Comparison of ENCODE assay signal across 9 cellular contexts in the genomic region with DNA sequence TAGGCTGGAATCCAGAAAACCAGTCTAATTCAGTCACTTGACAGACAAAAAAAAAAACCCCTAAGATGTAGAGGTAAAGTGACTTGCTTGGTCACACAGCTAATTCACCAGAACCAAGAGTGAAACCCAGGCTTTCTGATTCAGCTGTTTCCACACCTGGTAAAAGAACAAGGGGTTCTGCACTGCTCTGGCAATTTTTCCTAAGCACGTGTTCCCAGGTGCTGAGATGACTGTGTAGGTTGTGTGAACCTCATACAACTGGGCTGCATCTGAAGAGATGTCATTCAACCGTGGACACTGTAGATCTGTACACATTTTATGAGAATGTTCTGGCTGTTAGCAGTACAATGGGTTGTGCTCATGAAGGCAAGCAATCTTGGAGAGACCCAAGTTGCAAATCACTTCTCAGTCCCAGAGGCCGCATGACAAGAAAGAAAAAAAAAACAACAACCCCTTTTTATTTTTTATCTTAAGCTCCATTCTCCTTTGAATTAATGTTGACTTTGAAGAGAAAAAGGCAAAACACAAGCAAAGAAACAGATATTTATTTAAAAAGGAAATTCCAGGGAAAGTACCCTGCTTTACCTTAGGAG.
DNase-seq lines count a peak whose midpoint lies in the region; ATAC-seq and TF ChIP-seq lines count a peak whose summit lies in the region.
"Had no signal": no experiment of that assay in that cellular context is flagged by ENCODE, and none has a peak within 500 bp of the region (broad histone marks: within the 10 kb centered on the region; RNA-seq: fewer than 3 reads in every experiment).

No MANE protein-coding gene starts in this region.

- H3F3A ChIP-seq in neural progenitor cell (ENCODE audit: low read depth), result peaks cover 1% of the 10 kb centered on the region

- H3K27me3 ChIP-seq in H9 (ENCODE audit: insufficient read depth, low read length) (no peaks in the 10 kb centered on the region), neural progenitor cell (no peaks in the 10 kb centered on the region)
- H3K27me3 ChIP-seq: sigmoid colon had no signal

- H3K27me3 Mint-ChIP-seq in memory B cell, result no peaks in the 10 kb centered on the region
- H3K27me3 Mint-ChIP-seq in H9 (ENCODE audit: low read depth), result no peaks in the 10 kb centered on the region
- H3K27me3 Mint-ChIP-seq in neural progenitor cell (ENCODE audit: insufficient read depth, low read depth), result no peaks in the 10 kb centered on the region

- H3K27ac ChIP-seq in H9 (ENCODE audit: insufficient read length, low read depth, low read length), result no peak overlapping the region
- H3K27ac ChIP-seq in neural progenitor cell, result no peak overlapping the region
- H3K27ac ChIP-seq: sigmoid colon had no signal

- no peak overlapping the region for H3K23ac ChIP-seq in H9 (ENCODE audit: insufficient read length, low read depth, low read length)

- no peak overlapping the region for H3K18ac ChIP-seq in H9 (ENCODE audit: insufficient read length, low read depth, low read length)

- H3K4me1 ChIP-seq in H9 (ENCODE audit: insufficient read depth, low read length) (no peaks in the 10 kb centered on the region), neural progenitor cell (no peaks in the 10 kb centered on the region)

- H4K91ac ChIP-seq in H9 (ENCODE audit: insufficient read length, low read depth, low read length), result no peak overlapping the region

- H3K4me3 ChIP-seq in neural progenitor cell, result no peak overlapping the region
- H3K4me3 ChIP-seq: sigmoid colon had no signal

- no CpG with 5 or more reads among the region's 3 CpGs for WGBS in H9 (ENCODE audit: extremely low coverage, insufficient read length, low lambda C conversion rate)

- no peak overlapping the region for H3K14ac ChIP-seq in H9 (ENCODE audit: insufficient read depth, low read length)

- H3K9me3 Mint-ChIP-seq in memory B cell (no peaks in the 10 kb centered on the region), H9 (no peaks in the 10 kb centered on the region), neural progenitor cell (no peaks in the 10 kb centered on the region)

- no peaks in the 10 kb centered on the region for H3K79me1 ChIP-seq in H9 (ENCODE audit: insufficient read depth, low read depth, low read length, poor library complexity, severe bottlenecking)

- H3K4me3 Mint-ChIP-seq in memory B cell (no peak overlapping the region), H9 (no peak overlapping the region), neural progenitor cell (no peak overlapping the region)

- no peak overlapping the region for H2BK120ac ChIP-seq in H9 (ENCODE audit: low read depth, low read length, poor library complexity, severe bottlenecking)

- H3K56ac ChIP-seq in H9 (ENCODE audit: insufficient read length, low read depth, low read length), result no peak overlapping the region

- H3K4me2 ChIP-seq in H9 (ENCODE audit: insufficient read depth, insufficient read length, low read length), result no peak overlapping the region
- H3K4me2 ChIP-seq in neural progenitor cell, result no peak overlapping the region

- H3K79me2 ChIP-seq in H9 (ENCODE audit: insufficient read depth, low read length) (no peaks in the 10 kb centered on the region), neural progenitor cell (ENCODE audit: low read depth) (no peaks in the 10 kb centered on the region)

- no peak overlapping the region for H2BK15ac ChIP-seq in H9 (ENCODE audit: low read depth, low read length)

- DNase-seq in memory B cell (ENCODE audit: low spot score in 2 of 2) (no peak), H9 (no peak), H4 (ENCODE audit: low spot score) (no peak), neural progenitor cell (ENCODE audit: low spot score) (no peak)
- DNase-seq in effector CD8-positive, alpha-beta T cell (lab: John Stamatoyannopoulos, UW), result no peak
- DNase-seq: sigmoid colon had no signal

- H2BK20ac ChIP-seq in H9 (ENCODE audit: low read depth, low read length, poor library complexity, severe bottlenecking), result no peak overlapping the region

- H3K23me2 ChIP-seq in H9 (ENCODE audit: insufficient read length, low read depth, low read length, poor library complexity, severe bottlenecking), result no peaks in the 10 kb centered on the region

- no peak overlapping the region for H4K8ac ChIP-seq in H9 (replicated peaks; ENCODE audit: insufficient read length, low read depth, low read length)

- no peaks in the 10 kb centered on the region for H3K36me3 ChIP-seq in neural progenitor cell

- peaks cover 7% of the 10 kb centered on the region for H3K36me3 Mint-ChIP-seq in memory B cell
- H3K36me3 Mint-ChIP-seq in H9 (ENCODE audit: insufficient read depth in 1 of 3, low read depth in 3 of 3), result peaks cover 0 to 27% (median 5%) of the 10 kb centered on the region in 3 experiments; a peak in 5 of 7 replicates
- peaks cover 13% of the 10 kb centered on the region for H3K36me3 Mint-ChIP-seq in neural progenitor cell

- H3K27ac Mint-ChIP-seq in memory B cell (no peak overlapping the region), H9 (no peak overlapping the region), neural progenitor cell (no peak overlapping the region)

- H3K9ac ChIP-seq in H9 (ENCODE audit: extremely low read depth, insufficient read length, low read length), result no peak overlapping the region
- H3K9ac ChIP-seq in neural progenitor cell, result no peak overlapping the region

- H3K4me1 Mint-ChIP-seq in memory B cell (peaks cover 20% of the 10 kb centered on the region), H9 (peaks cover 13 to 15% of the 10 kb centered on the region in 2 experiments), neural progenitor cell (no peaks in the 10 kb centered on the region)

- no peaks in the 10 kb centered on the region for H3K9me3 ChIP-seq in H9 (ENCODE audit: control insufficient read depth, low read depth, low read length)
- H3K9me3 ChIP-seq in neural progenitor cell (ENCODE audit: low read depth), result no peaks in the 10 kb centered on the region
- H3K9me3 ChIP-seq: sigmoid colon had no signal

- H2BK5ac ChIP-seq in H9 (ENCODE audit: insufficient read length, low read length), result no peak overlapping the region

- H2BK12ac ChIP-seq in H9 (ENCODE audit: insufficient read length, low read depth, low read length), result no peak overlapping the region

- no peak overlapping the region for H3K4ac ChIP-seq in H9 (ENCODE audit: low read depth, low read length)

- no peak overlapping the region for H3T11ph ChIP-seq in H9 (ENCODE audit: low read length)

- H2AK5ac ChIP-seq in H9 (ENCODE audit: insufficient read length, low read length), result no peak overlapping the region

- H4K5ac ChIP-seq in H9 (ENCODE audit: insufficient read length, low read depth, low read length), result no peak overlapping the region

- no peak overlapping the region for H2AFZ ChIP-seq in H9 (ENCODE audit: low read length)
- H2AFZ ChIP-seq in neural progenitor cell (replicated peaks), result no peak overlapping the region

- ATAC-seq in GM18502 (IDR thresholded peaks at IDR 0.05; ENCODE audit: poor library complexity, unreplicated experiment), result peak; percentile 76
- ATAC-seq in GM21423 (IDR thresholded peaks at IDR 0.05; ENCODE audit: unreplicated experiment), result peak; percentile 73
- ATAC-seq in HG03521 (IDR thresholded peaks at IDR 0.05; ENCODE audit: unreplicated experiment), result peak; percentile 79
- ATAC-seq in memory B cell (ENCODE audit: low read depth), result peak; percentile 47

- H4K20me1 ChIP-seq in H9 (ENCODE audit: control insufficient read depth, insufficient read depth, insufficient read length) (no peaks in the 10 kb centered on the region), neural progenitor cell (ENCODE audit: low read depth) (no peaks in the 10 kb centered on the region)

- no peak for TF ChIP-seq CTCF in H9 (conservative IDR thresholded peaks at IDR 0.05)
- no peak for TF ChIP-seq CTCF in neural progenitor cell (IDR thresholded peaks at IDR 0.05)
